In genomic region chr6:11381801-11382513, GRCh38 we compare ENCODE assay signal across 8 cellular contexts.
DNase-seq lines count a peak whose midpoint lies in the region; ATAC-seq, FAIRE-seq and TF ChIP-seq lines count a peak whose summit lies in the region.

No MANE protein-coding gene starts in this region.

- no peaks in the 10 kb centered on the region for H3K9me3 ChIP-seq in neutrophil

- H3K4me1 Mint-ChIP-seq in activated naive CD4-positive, alpha-beta T cell treated with anti-CD3 and anti-CD28 coated beads, Interleukin-2, amount 50 U/mL, for 24 hours = peaks cover 65% of the 10 kb centered on the region

- H3K4me3 Mint-ChIP-seq in activated naive CD4-positive, alpha-beta T cell treated with anti-CD3 and anti-CD28 coated beads, Interleukin-2, amount 50 U/mL, for 24 hours = peak overlapping the region; percentile 86

- TF ChIP-seq CTCF in neutrophil (IDR thresholded peaks at IDR 0.05) = peak; percentile 67

- ATAC-seq in HG02870 (IDR thresholded peaks at IDR 0.05; ENCODE audit: unreplicated experiment) = peak; percentile 62

- DNase-seq in GM18507 (ENCODE audit: extremely low spot score, insufficient read length, low read depth) (peak; percentile 53), SKM-1 (lab: John Stamatoyannopoulos, UW; ENCODE audit: unreplicated experiment) (peak; percentile 30), hepatic stellate cell (ENCODE audit: low spot score) (no peak), 8988T (no peak), SK-N-DZ (ENCODE audit: low spot score) (no peak)

- H3K27ac ChIP-seq in neutrophil = peak overlapping the region; percentile 99

- H3K9me3 Mint-ChIP-seq in activated naive CD4-positive, alpha-beta T cell treated with anti-CD3 and anti-CD28 coated beads, Interleukin-2, amount 50 U/mL, for 24 hours = peaks cover 4% of the 10 kb centered on the region

- FAIRE-seq in GM18507 (lab: Jason Lieb, UNC) = peak; percentile 99

- H3K36me3 ChIP-seq in neutrophil = peaks cover 15% of the 10 kb centered on the region

- H3K36me3 Mint-ChIP-seq in activated naive CD4-positive, alpha-beta T cell treated with anti-CD3 and anti-CD28 coated beads, Interleukin-2, amount 50 U/mL, for 24 hours = peaks cover 15% of the 10 kb centered on the region

- H3K27ac Mint-ChIP-seq in activated naive CD4-positive, alpha-beta T cell treated with anti-CD3 and anti-CD28 coated beads, Interleukin-2, amount 50 U/mL, for 24 hours = peak overlapping the region; percentile 94

- H3K4me3 ChIP-seq in neutrophil (ENCODE audit: low read depth in 1 of 2, low read length in 1 of 2) = peak overlapping the region; percentile 83 to 86

- H3K4me1 ChIP-seq in neutrophil (ENCODE audit: control insufficient read depth in 1 of 2, insufficient read depth in 1 of 2, low read depth in 1 of 2, low read length in 1 of 2) = peaks cover 57 to 58% of the 10 kb centered on the region in 2 experiments

- no peaks in the 10 kb centered on the region for H3K27me3 ChIP-seq in neutrophil

- no peaks in the 10 kb centered on the region for H3K27me3 Mint-ChIP-seq in activated naive CD4-positive, alpha-beta T cell treated with anti-CD3 and anti-CD28 coated beads, Interleukin-2, amount 50 U/mL, for 24 hours

Comparison
In these comparisons a context has a peak if more than half of its experiments do, and no peak if none do; other contexts are left out.
1. DNase-seq: peak in GM18507 (single experiment) and SKM-1 (single experiment); none in hepatic stellate cell (single experiment), 8988T (single experiment) and SK-N-DZ (single experiment).